ENCODE assay signal across 8 cellular contexts in the genomic region with DNA sequence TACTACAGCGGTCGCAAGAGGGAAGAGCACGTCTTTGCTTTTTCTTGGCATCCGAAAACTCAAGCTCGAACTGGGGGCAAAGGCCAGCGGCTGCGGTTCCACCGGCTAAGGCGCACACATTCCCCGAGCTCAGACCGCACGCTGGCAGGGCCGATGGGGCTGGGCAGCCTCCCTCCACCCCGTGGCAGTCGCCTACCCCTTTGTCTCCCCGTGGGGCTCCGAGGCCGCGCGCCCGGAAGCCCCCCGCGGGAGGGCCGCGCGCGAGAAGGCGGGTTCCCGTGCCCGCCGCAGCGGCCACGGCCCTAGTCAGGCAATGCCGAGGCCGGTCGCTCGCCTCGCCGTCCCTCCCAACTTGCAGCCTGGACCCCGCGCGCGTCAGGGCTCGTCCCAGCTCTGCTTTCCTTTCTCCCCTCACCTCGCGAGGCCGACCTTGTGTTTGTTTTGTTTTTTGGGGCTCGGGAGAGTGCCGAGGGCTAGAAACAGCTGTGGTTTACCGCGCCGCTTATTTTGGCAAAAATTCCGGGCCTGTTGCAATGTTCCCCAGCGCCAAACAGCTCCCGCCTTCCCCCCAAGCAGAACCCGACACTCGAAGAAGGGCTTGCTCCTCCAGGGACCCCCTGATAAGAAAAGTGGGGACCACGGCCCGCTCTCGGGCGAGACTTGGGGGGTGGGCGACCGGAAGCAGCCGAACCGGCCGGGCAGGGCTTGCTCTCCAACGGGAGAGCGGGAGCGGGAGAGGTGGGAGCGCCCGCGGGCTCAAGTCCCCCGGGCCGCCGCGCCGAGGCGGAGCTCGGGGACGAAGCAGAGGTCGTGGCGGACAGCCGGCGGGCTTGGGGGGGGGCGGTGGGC. TPM values are rescaled to one million over a fixed set of nuclear protein-coding genes. Genes with fewer than 3 reads are reported as not detected.
DNase-seq lines count a peak whose midpoint lies in the region; ATAC-seq, FAIRE-seq and TF ChIP-seq lines count a peak whose summit lies in the region.

No MANE protein-coding gene starts in this region.

- DNase-seq in A549 (ENCODE audit: low read depth in 1 of 2, low spot score in 1 of 2) (peak; percentile 44 to 69), HS-27A (ENCODE audit: low read depth) (peak; percentile 73), RCC 7860 (ENCODE audit: low spot score) (peak; percentile 80), fibroblast of the conjunctiva (ENCODE audit: low read depth) (peak; percentile 82), stromal cell of bone marrow (ENCODE audit: low read depth) (peak; percentile 84)
- DNase-seq in activated effector memory CD4-positive, alpha-beta T cell treated with anti-CD3 and anti-CD28 coated beads, Interleukin-2, amount 50 U/mL, for 16 hours: peak; percentile 81

- H3K27me3 ChIP-seq in neural cell (ENCODE audit: insufficient read depth, low read depth, low read length): no peaks in the 10 kb centered on the region

- no peaks in the 10 kb centered on the region for H4K20me1 ChIP-seq in neural cell (ENCODE audit: insufficient read depth)

- TF ChIP-seq EP300 in A549 (IDR thresholded peaks at IDR 0.05) (no peak), neural cell (conservative IDR thresholded peaks at IDR 0.05; ENCODE audit: poor library complexity, severe bottlenecking) (peak; percentile 40)

- H3K4me1 ChIP-seq in A549: peaks cover 11% of the 10 kb centered on the region; the same call in 2 of the 3 replicates

- H3K4me2 ChIP-seq in A549 (peak overlapping the region; percentile 77), neural cell (ENCODE audit: low read length) (peak overlapping the region; percentile 89)

- POLR2A ChIA-PET in A549 (lab: Yijun Ruan, JAX): interaction anchor here (0.6 to 4.5 kb wide), 14 partner anchors 10 to 521 kb away, joined by 3 to 61 read pairs (median 4); no protein-coding TSS in a partner anchor

- H3K79me2 ChIP-seq in neural cell (replicated peaks; ENCODE audit: insufficient read depth, low read length): peaks cover 31% of the 10 kb centered on the region

- H3F3A ChIP-seq in neural cell (ENCODE audit: insufficient read depth, low read length, poor library complexity, severe bottlenecking): peaks cover 6% of the 10 kb centered on the region

- ATAC-seq in A549: peak; percentile 45
- ATAC-seq in GM18511 (IDR thresholded peaks at IDR 0.05; ENCODE audit: unreplicated experiment): peak; percentile 30

- peak overlapping the region; percentile 100 for H3K27ac ChIP-seq in A549
- peak overlapping the region; percentile 99 for H3K27ac ChIP-seq in neural cell (ENCODE audit: low read length)

- no peak for TF ChIP-seq RAD21 in A549 (conservative IDR thresholded peaks at IDR 0.05 in 1 of 2, IDR thresholded peaks at IDR 0.05 in 1 of 2)
- TF ChIP-seq RAD21 in neural cell (conservative IDR thresholded peaks at IDR 0.05): peak; percentile 26

- H3K9me2 ChIP-seq in neural cell (ENCODE audit: insufficient read depth, low read length): no peaks in the 10 kb centered on the region

- H3K36me3 ChIP-seq in neural cell (ENCODE audit: insufficient read depth, low read length): no peaks in the 10 kb centered on the region

- WGBS in A549 (ENCODE audit: missing lambda C conversion rate): under 1% methylated on average over 41 of the region's 85 CpGs

- CTCF ChIA-PET in A549 (lab: Yijun Ruan, JAX): interaction anchor here (0.6 to 1.9 kb wide), 19 partner anchors 10 to 695 kb away, joined by 3 to 14 read pairs (median 3); partner anchors contain the start of gene PDS5A

- TF ChIP-seq POLR2A in A549 (IDR thresholded peaks at IDR 0.05; ENCODE audit: low read length): peak; percentile 54

- peak overlapping the region; percentile 95 for H2AFZ ChIP-seq in neural cell (ENCODE audit: low read depth, low read length)

- H3K9me3 ChIP-seq in A549: no peaks in the 10 kb centered on the region
- no peaks in the 10 kb centered on the region for H3K9me3 ChIP-seq in neural cell (ENCODE audit: low read length)

- TF ChIP-seq CTCF in A549 (IDR thresholded peaks at IDR 0.05) (no peak), neural cell (IDR thresholded peaks at IDR 0.05; ENCODE audit: poor library complexity, severe bottlenecking) (peak; percentile 29)

- FAIRE-seq in A549 (lab: Jason Lieb, UNC) (no peak), RCC 7860 (lab: Jason Lieb, UNC) (no peak)

- peak overlapping the region; percentile 99 for H3K9ac ChIP-seq in neural cell (ENCODE audit: low read length)

- H3K4me3 ChIP-seq in A549: peak overlapping the region; percentile 78
- H3K4me3 ChIP-seq in neural cell (ENCODE audit: low read length): peak overlapping the region; percentile 96

TF ChIP-seq in A549, 52 proteins besides CTCF, POLR2A, EP300 and RAD21:
- TF ChIP-seq ELK1 (IDR thresholded peaks at IDR 0.05; ENCODE audit: low read depth, low read length) (no peak), PHF8 (IDR thresholded peaks at IDR 0.05; ENCODE audit: borderline replicate concordance, low read depth) (peak; percentile 56), JUN (IDR thresholded peaks at IDR 0.05) (peak in 1 of 2 experiments; percentile 19; a peak in 1 of 5 replicates)

TF ChIP-seq in neural cell, 6 proteins besides CTCF, POLR2A, EP300 and RAD21:
- TF ChIP-seq, protein P1, sequence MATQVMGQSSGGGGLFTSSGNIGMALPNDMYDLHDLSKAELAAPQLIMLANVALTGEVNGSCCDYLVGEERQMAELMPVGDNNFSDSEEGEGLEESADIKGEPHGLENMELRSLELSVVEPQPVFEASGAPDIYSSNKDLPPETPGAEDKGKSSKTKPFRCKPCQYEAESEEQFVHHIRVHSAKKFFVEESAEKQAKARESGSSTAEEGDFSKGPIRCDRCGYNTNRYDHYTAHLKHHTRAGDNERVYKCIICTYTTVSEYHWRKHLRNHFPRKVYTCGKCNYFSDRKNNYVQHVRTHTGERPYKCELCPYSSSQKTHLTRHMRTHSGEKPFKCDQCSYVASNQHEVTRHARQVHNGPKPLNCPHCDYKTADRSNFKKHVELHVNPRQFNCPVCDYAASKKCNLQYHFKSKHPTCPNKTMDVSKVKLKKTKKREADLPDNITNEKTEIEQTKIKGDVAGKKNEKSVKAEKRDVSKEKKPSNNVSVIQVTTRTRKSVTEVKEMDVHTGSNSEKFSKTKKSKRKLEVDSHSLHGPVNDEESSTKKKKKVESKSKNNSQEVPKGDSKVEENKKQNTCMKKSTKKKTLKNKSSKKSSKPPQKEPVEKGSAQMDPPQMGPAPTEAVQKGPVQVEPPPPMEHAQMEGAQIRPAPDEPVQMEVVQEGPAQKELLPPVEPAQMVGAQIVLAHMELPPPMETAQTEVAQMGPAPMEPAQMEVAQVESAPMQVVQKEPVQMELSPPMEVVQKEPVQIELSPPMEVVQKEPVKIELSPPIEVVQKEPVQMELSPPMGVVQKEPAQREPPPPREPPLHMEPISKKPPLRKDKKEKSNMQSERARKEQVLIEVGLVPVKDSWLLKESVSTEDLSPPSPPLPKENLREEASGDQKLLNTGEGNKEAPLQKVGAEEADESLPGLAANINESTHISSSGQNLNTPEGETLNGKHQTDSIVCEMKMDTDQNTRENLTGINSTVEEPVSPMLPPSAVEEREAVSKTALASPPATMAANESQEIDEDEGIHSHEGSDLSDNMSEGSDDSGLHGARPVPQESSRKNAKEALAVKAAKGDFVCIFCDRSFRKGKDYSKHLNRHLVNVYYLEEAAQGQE (IDR thresholded peaks at IDR 0.05; ENCODE audit: borderline replicate concordance): peak; percentile 82
- TF ChIP-seq MXI1 (conservative IDR thresholded peaks at IDR 0.05; ENCODE audit: poor library complexity, severe bottlenecking) (peak; percentile 24), POLR2AphosphoS5 (IDR thresholded peaks at IDR 0.05) (peak; percentile 81), EZH2 (IDR thresholded peaks at IDR 0.05; ENCODE audit: borderline replicate concordance, insufficient read depth, low read length, poor library complexity, severe bottlenecking) (no peak), SMC3 (conservative IDR thresholded peaks at IDR 0.05; ENCODE audit: poor library complexity) (no peak), TAF1 (IDR thresholded peaks at IDR 0.05; ENCODE audit: low read depth) (peak; percentile 71)

RNA-seq across cellular contexts. Expression of gene N4BP2, which starts 0.6 kb away (rescaled TPM):
- 8.3 and 10.4 TPM in 2 replicates for polyA plus RNA-seq in A549 (2011; rRNA removed)
- polyA plus RNA-seq in A549 (2012; cell fraction: cytosol; rRNA removed): 0.77 and 0.84 TPM in 2 replicates
- 0.58 and 0.89 TPM in 2 replicates for polyA plus RNA-seq in A549 (2012; cell fraction: nucleus; rRNA removed)
- 2.6 to 3.0 TPM (median 2.7 TPM) in 3 replicates for polyA plus RNA-seq in A549 (2017; fragmentation: RNase III; extraction: RNeasy Plus Mini Kit Qiagen cat#74134 plus additional on column Dnase treatment)
- 6.3 and 6.6 TPM in 2 replicates for polyA minus RNA-seq in A549 (2011; rRNA and poly(A)+ RNA removed)
- 24.1 and 28.1 TPM in 2 replicates for polyA plus RNA-seq in neural cell
- 132 and 174 TPM in 2 replicates for polyA minus RNA-seq in neural cell

Comparison
In these comparisons a context has a peak if more than half of its experiments do, and no peak if none do; other contexts are left out.
1. Peak in every context shown above with its lines: DNase-seq, ATAC-seq, H3K4me3 ChIP-seq and H3K27ac ChIP-seq.